ENCODE assay signal across 26 cellular contexts in genomic region chr4:108411836-108412235, GRCh38.
"Had no signal": no experiment of that assay in that cellular context is flagged by ENCODE, and none has a peak within 500 bp of the region (broad histone marks: within the 10 kb centered on the region; RNA-seq: fewer than 3 reads in every experiment).

No MANE protein-coding gene starts in this region.

- H3K36me3 ChIP-seq: ascending aorta, breast epithelium, cardiac muscle cell, colonic mucosa, WERI-Rb-1 had no signal

- H3K4me3 ChIP-seq: ascending aorta, breast epithelium, cardiac muscle cell, colonic mucosa had no signal

- H3K4me1 ChIP-seq: ascending aorta, breast epithelium, colonic mucosa had no signal

- DNase-seq: activated B cell treated with CpG ODN at 0.5 μM for 24 hours; activated CD4-positive, alpha-beta memory T cell treated with anti-CD3 and anti-CD28 coated beads for 36 hours; activated CD4-positive, alpha-beta T cell treated with anti-CD3 and anti-CD28 coated beads for 48 hours; activated CD8-positive, alpha-beta memory T cell treated with anti-CD3 and anti-CD28 coated beads, Interleukin-2, amount 10 ng/mL, durations not matched to agents 7 days and 5 days; activated CD8-positive, alpha-beta memory T cell treated with anti-CD3 and anti-CD28 coated beads, Interleukin-2, amount 50 U/mL, for 4 hours; activated CD8-positive, alpha-beta T cell treated with anti-CD3 and anti-CD28 coated beads, Interleukin-2, amount 10 ng/mL, durations not matched to agents 7 days and 5 days; activated effector memory CD4-positive, alpha-beta T cell treated with anti-CD3 and anti-CD28 coated beads, Interleukin-2, amount 50 U/mL, for 16 hours; activated naive CD4-positive, alpha-beta T cell treated with anti-CD3 and anti-CD28 coated beads for 36 hours; activated naive CD8-positive, alpha-beta T cell treated with anti-CD3 and anti-CD28 coated beads, Interleukin-2, amount 10 ng/mL, durations not matched to agents 7 days and 5 days; activated T-cell treated with anti-CD3 and anti-CD28 coated beads, Interleukin-2, amount 50 U/mL, for 1 hour; activated T-cell treated with anti-CD3 and anti-CD28 coated beads, Interleukin-2, amount 50 U/mL, for 48 hours; central memory CD4-positive, alpha-beta T cell; cerebellar nuclear complex; colonic mucosa; effector CD8-positive, alpha-beta T cell; foreskin fibroblast; head of caudate nucleus; T-helper 1 cell; T-helper 17 cell; T1000; WERI-Rb-1 had no signal

- H3K9me3 ChIP-seq: ascending aorta, breast epithelium, colonic mucosa had no signal

- H3K27me3 ChIP-seq: ascending aorta, breast epithelium, cardiac muscle cell, colonic mucosa had no signal

- ATAC-seq: activated CD4-positive, CD25-positive, alpha-beta regulatory T cell treated with anti-CD3 and anti-CD28 coated beads, Interleukin-2, amount 50 U/mL, for 24 hours; activated CD8-positive, alpha-beta memory T cell treated with anti-CD3 and anti-CD28 coated beads, Interleukin-2, amount 10 ng/mL, durations not matched to agents 7 days and 5 days; activated CD8-positive, alpha-beta T cell treated with anti-CD3 and anti-CD28 coated beads, Interleukin-2, amount 10 ng/mL, durations not matched to agents 7 days and 5 days; T-helper 17 cell had no signal

- H3K27ac ChIP-seq: ascending aorta, breast epithelium, cardiac muscle cell, colonic mucosa, epithelial cell of prostate, WERI-Rb-1 had no signal
